Comparison of ENCODE assay signal across 21 cellular contexts in the genomic region with DNA sequence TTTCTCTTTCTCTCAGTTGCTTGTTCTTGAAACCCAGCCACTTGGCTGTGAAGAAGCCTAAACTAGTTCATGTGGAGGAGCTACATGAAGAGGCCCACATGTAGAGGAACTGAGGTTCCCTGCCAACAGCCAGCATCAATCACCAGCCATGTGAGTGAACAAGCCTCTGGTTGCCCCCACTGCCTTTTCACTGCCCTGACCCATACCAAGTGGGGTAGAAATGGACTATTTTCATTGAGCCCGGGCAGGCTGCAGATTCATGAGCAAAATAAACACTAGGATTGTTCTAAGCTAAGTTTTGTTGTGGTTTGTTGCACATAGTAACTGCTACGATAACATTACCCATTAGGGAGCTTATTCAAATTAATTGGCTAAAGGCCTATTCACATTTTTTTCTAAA.
DNase-seq lines count a peak whose midpoint lies in the region; ATAC-seq, FAIRE-seq and TF ChIP-seq lines count a peak whose summit lies in the region.
"Had no signal": no experiment of that assay in that cellular context is flagged by ENCODE, and none has a peak within 500 bp of the region (broad histone marks: within the 10 kb centered on the region; RNA-seq: fewer than 3 reads in every experiment).

No MANE protein-coding gene starts in this region.

- H3K4me3 ChIP-seq in H1 (ENCODE audit: extremely low read depth in 1 of 4, insufficient read depth in 2 of 4, low read depth in 3 of 4, low read length in 4 of 4) (no peak overlapping the region), upper lobe of right lung (no peak overlapping the region), mammary epithelial cell (replicated peaks in 1 of 3; ENCODE audit: insufficient read depth in 1 of 3, low read depth in 2 of 3, low read length in 3 of 3) (no peak overlapping the region)

- no peak overlapping the region for H3K23ac ChIP-seq in H1 (ENCODE audit: insufficient read length)

- H3K4ac ChIP-seq in H1 (replicated peaks; ENCODE audit: insufficient read length, low read depth, low read length), result no peak overlapping the region

- TF ChIP-seq EP300 in H1 (IDR thresholded peaks at IDR 0.05; ENCODE audit: borderline replicate concordance in 1 of 2, low read depth in 2 of 2, low read length in 2 of 2), result no peak

- no peaks in the 10 kb centered on the region for H3K79me1 ChIP-seq in H1 (ENCODE audit: low read depth, low read length)

- H2BK20ac ChIP-seq in H1 (ENCODE audit: low read length), result no peak overlapping the region

- intact Hi-C loops in upper lobe of right lung (cut with DNase I) (no loop called here), mammary epithelial cell (cut with micrococcal nuclease) (no loop called here)

- CTCF ChIA-PET in H1 (lab: Charles Lee; ENCODE audit: partially characterized antibody), result interaction anchor here (0.7 to 1.1 kb wide), 2 partner anchors 16 to 98 kb away, joined by 3 to 4 read pairs; no protein-coding TSS in a partner anchor
- CTCF ChIA-PET in mammary epithelial cell (lab: Charles Lee; ENCODE audit: low non-redundant PET), result no interaction called here

- no peak overlapping the region for H3K56ac ChIP-seq in H1 (replicated peaks; ENCODE audit: insufficient read length, low read depth, low read length)

- no peak overlapping the region for H2BK120ac ChIP-seq in H1 (replicated peaks; ENCODE audit: low read depth, low read length)

- 83% methylated on average over 2 of the region's 2 CpGs; no CpG with 5 or more reads in 1 of the 2 experiments for WGBS in H1 (ENCODE audit: extremely low coverage in 1 of 2, insufficient coverage in 1 of 2, insufficient read length in 1 of 2, insufficient replicate concordance in 2 of 2, low coverage in 1 of 2, low lambda C conversion rate in 2 of 2, missing lambda C conversion rate in 1 of 2), 2 experiments
- 33% methylated on average over 2 of the region's 2 CpGs for WGBS in mammary epithelial cell (ENCODE audit: low coverage, missing lambda C conversion rate)

- H4K20me1 ChIP-seq in H1 (replicated peaks in 1 of 2; ENCODE audit: control insufficient read depth in 1 of 2, insufficient read depth in 2 of 2, low read length in 2 of 2) (no peaks in the 10 kb centered on the region), mammary epithelial cell (ENCODE audit: insufficient read depth, low read length) (no peaks in the 10 kb centered on the region)

- DNase-seq in NCI-H446 (lab: John Stamatoyannopoulos, UW) (peak; percentile 3 to 16), NCI-H446 treated with DMSO at 0.1 percent for 48 hours (lab: John Stamatoyannopoulos, UW) (no peak), H1 (ENCODE audit: low read depth in 1 of 2, low spot score in 2 of 2) (no peak), medulla oblongata (ENCODE audit: extremely low spot score) (peak; percentile 65), upper lobe of right lung (no peak), mammary epithelial cell (no peak)
- DNase-seq in activated T-cell treated with anti-CD3 and anti-CD28 coated beads, Interleukin-2, amount 50 U/mL, for 48 hours, result no peak
- DNase-seq: Calu3; CD4-positive, alpha-beta memory T cell; DMS53; H9; KG1; NCI-H1105; NCI-H1694; NCI-H2107; NCI-H2227 treated with DMSO at 0.1 percent for 48 hours; NCI-H69 had no signal

- H3K9me3 ChIP-seq in H1 (ENCODE audit: insufficient read depth in 2 of 2, low read depth in 1 of 2, low read length in 1 of 2) (no peaks in the 10 kb centered on the region), upper lobe of right lung (no peaks in the 10 kb centered on the region), mammary epithelial cell (replicated peaks; ENCODE audit: insufficient read depth, low read length) (no peaks in the 10 kb centered on the region)

- H3K36me3 ChIP-seq in H1 (ENCODE audit: control insufficient read depth in 2 of 4, insufficient read depth in 4 of 4, low read length in 3 of 4) (no peaks in the 10 kb centered on the region), upper lobe of right lung (no peaks in the 10 kb centered on the region), mammary epithelial cell (ENCODE audit: insufficient read depth, low read length) (no peaks in the 10 kb centered on the region)

- no peak for TF ChIP-seq POLR2A in H1 (IDR thresholded peaks at IDR 0.05; ENCODE audit: control extremely low read depth in 1 of 2, low read depth in 2 of 2, low read length in 2 of 2)

- H3K23me2 ChIP-seq in H1 (ENCODE audit: low read depth, low read length), result no peaks in the 10 kb centered on the region

- no peak for FAIRE-seq in H1 (lab: Jason Lieb, UNC)
- FAIRE-seq: HepG2, RCC 7860 had no signal

- no peak overlapping the region for H2BK5ac ChIP-seq in H1 (ENCODE audit: low read depth, low read length)

- BruUV-seq in mammary epithelial cell (replicated peaks; lab: Mats Ljungman, UMichigan), result no TSS peak

- TF ChIP-seq CTCF in H1 (IDR thresholded peaks at IDR 0.05; ENCODE audit: control extremely low read depth in 1 of 3, insufficient read depth in 1 of 3, low read depth in 1 of 3, low read length in 3 of 3) (no peak), upper lobe of right lung (IDR thresholded peaks at IDR 0.05) (no peak), mammary epithelial cell (conservative IDR thresholded peaks at IDR 0.05 in 1 of 2, IDR thresholded peaks at IDR 0.05 in 1 of 2; ENCODE audit: extremely low read depth in 1 of 2, insufficient read depth in 1 of 2, low read depth in 1 of 2, low read length in 2 of 2) (no peak)

- dilution Hi-C loops in mammary epithelial cell (cut with HindIII; ENCODE audit: low sequenced_read_pairs), result no loop called here

- in situ Hi-C loops in mammary epithelial cell (cut with MboI; ENCODE audit: low sequenced_read_pairs in 2 of 2), result no loop called here

- no peak overlapping the region for H4K8ac ChIP-seq in H1 (ENCODE audit: extremely low read depth, insufficient read depth, low read length)

- H3K4me2 ChIP-seq in H1 (ENCODE audit: insufficient read depth in 1 of 2, low read depth in 2 of 2, low read length in 2 of 2), result no peak overlapping the region
- no peak overlapping the region for H3K4me2 ChIP-seq in mammary epithelial cell (ENCODE audit: insufficient read depth, low read depth, low read length)

- ATAC-seq in upper lobe of right lung (peak; percentile 57), GM21529 (IDR thresholded peaks at IDR 0.05; ENCODE audit: unreplicated experiment) (no peak)
- ATAC-seq: HepG2 had no signal

- no peak overlapping the region for H4K5ac ChIP-seq in H1 (ENCODE audit: insufficient read length, low read depth, low read length)

- no peak overlapping the region for H2BK15ac ChIP-seq in H1 (ENCODE audit: low read length)

- H2BK12ac ChIP-seq in H1 (ENCODE audit: low read depth, low read length), result no peak overlapping the region

- H2AK5ac ChIP-seq in H1 (ENCODE audit: low read depth, low read length), result no peak overlapping the region

- POLR2A ChIA-PET in H1 (lab: Charles Lee; ENCODE audit: partially characterized antibody), result interaction anchor here (1.3 kb wide), 1 partner anchor 9 kb away, joined by 3 read pairs; no protein-coding TSS in a partner anchor

- H3K18ac ChIP-seq in H1 (ENCODE audit: extremely low read depth, low read length), result no peak overlapping the region

- no peaks in the 10 kb centered on the region for H3K79me2 ChIP-seq in H1 (ENCODE audit: control insufficient read depth in 1 of 2, insufficient read depth in 2 of 2, low read length in 2 of 2)
- H3K79me2 ChIP-seq in mammary epithelial cell (ENCODE audit: insufficient read depth, low read length), result no peaks in the 10 kb centered on the region

- no peaks in the 10 kb centered on the region for H3K27me3 ChIP-seq in H1 (replicated peaks in 1 of 4; ENCODE audit: control insufficient read depth in 3 of 4, extremely low read depth in 1 of 4, insufficient read depth in 3 of 4, low read length in 3 of 4)
- no peaks in the 10 kb centered on the region for H3K27me3 ChIP-seq in upper lobe of right lung
- H3K27me3 ChIP-seq in mammary epithelial cell (ENCODE audit: insufficient read depth, low read length), result no peaks in the 10 kb centered on the region

- TF ChIP-seq RAD21 in H1 (IDR thresholded peaks at IDR 0.05 in 1 of 2, conservative IDR thresholded peaks at IDR 0.05 in 1 of 2; ENCODE audit: low read depth in 2 of 2, low read length in 2 of 2), result no peak

- H3K4me1 ChIP-seq in H1 (replicated peaks in 1 of 4; ENCODE audit: control insufficient read depth in 3 of 4, insufficient read depth in 4 of 4, low read length in 3 of 4) (no peaks in the 10 kb centered on the region), upper lobe of right lung (no peaks in the 10 kb centered on the region), mammary epithelial cell (ENCODE audit: insufficient read depth, low read length) (no peaks in the 10 kb centered on the region)

- H4K91ac ChIP-seq in H1 (replicated peaks; ENCODE audit: insufficient read length, low read length), result no peak overlapping the region

- H3K9ac ChIP-seq in H1 (replicated peaks in 1 of 4; ENCODE audit: extremely low read depth in 1 of 4, low read depth in 3 of 4, low read length in 3 of 4) (no peak overlapping the region), mammary epithelial cell (ENCODE audit: insufficient read depth, low read length) (no peak overlapping the region)

- H2AFZ ChIP-seq in H1 (ENCODE audit: low read length) (peak overlapping the region; percentile 78; the same call in 1 of the 2 replicates), mammary epithelial cell (ENCODE audit: low read depth, low read length) (no peak overlapping the region)

- no peak overlapping the region for H3K14ac ChIP-seq in H1 (ENCODE audit: insufficient read length)

- H3K27ac ChIP-seq in H1 (ENCODE audit: low read depth, low read length), result no peak overlapping the region
- H3K27ac ChIP-seq in upper lobe of right lung, result no peak overlapping the region
- no peak overlapping the region for H3K27ac ChIP-seq in mammary epithelial cell (ENCODE audit: insufficient read depth, low read depth, low read length)
- H3K27ac ChIP-seq: 22Rv1 had no signal

TF ChIP-seq in H1, 55 proteins besides CTCF, POLR2A, EP300 and RAD21 (continues in another document):
- TF ChIP-seq SAP30 (IDR thresholded peaks at IDR 0.05; ENCODE audit: insufficient read depth, insufficient replicate concordance, low read length) (no peak), ASH2L (IDR thresholded peaks at IDR 0.05; ENCODE audit: low read length) (no peak), SP1 (IDR thresholded peaks at IDR 0.05; ENCODE audit: low read depth, low read length) (no peak), SIN3A (conservative IDR thresholded peaks at IDR 0.05 in 1 of 2, IDR thresholded peaks at IDR 0.05 in 1 of 2; ENCODE audit: low read depth in 1 of 2, low read length in 2 of 2) (no peak), MAFK (IDR thresholded peaks at IDR 0.05; ENCODE audit: low read depth, low read length) (no peak), E2F6 (IDR thresholded peaks at IDR 0.05) (no peak)
- TF ChIP-seq, protein P1, sequence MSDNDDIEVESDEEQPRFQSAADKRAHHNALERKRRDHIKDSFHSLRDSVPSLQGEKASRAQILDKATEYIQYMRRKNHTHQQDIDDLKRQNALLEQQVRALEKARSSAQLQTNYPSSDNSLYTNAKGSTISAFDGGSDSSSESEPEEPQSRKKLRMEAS (IDR thresholded peaks at IDR 0.05), result no peak

Comparison
In these comparisons a context has a peak if more than half of its experiments do, and no peak if none do; other contexts are left out.
1. DNase-seq: peak in NCI-H446 (2 of 2) and medulla oblongata (single experiment); none in NCI-H446 treated with DMSO at 0.1 percent for 48 hours (single experiment), H1 (0 of 2), upper lobe of right lung (single experiment), mammary epithelial cell (single experiment) and activated T-cell treated with anti-CD3 and anti-CD28 coated beads, Interleukin-2, amount 50 U/mL, for 48 hours (0 of 2).